ENCODE assay signal across 16 cellular contexts in genomic region chr17:44561237-44561623, GRCh38. TPM values are rescaled to one million over a fixed set of nuclear protein-coding genes. Genes with fewer than 3 reads are reported as not detected.
A peak's percentile ranks its signal among the peaks of the same experiment; 100 is the strongest.
DNase-seq lines count a peak whose midpoint lies in the region; ATAC-seq, FAIRE-seq and TF ChIP-seq lines count a peak whose summit lies in the region.
"Had no signal": no experiment of that assay in that cellular context is flagged by ENCODE, and none has a peak within 500 bp of the region (broad histone marks: within the 10 kb centered on the region; RNA-seq: fewer than 3 reads in every experiment).

No MANE protein-coding gene starts in this region.

- WGBS in K562 (ENCODE audit: insufficient coverage, low coverage, missing lambda C conversion rate), result 10% methylated on average over 3 of the region's 3 CpGs

- POLR2A ChIA-PET in HEK293 (lab: Yijun Ruan, JAX), result interaction anchor here (1.3 kb wide), 1 partner anchor 9 kb away, joined by 3 read pairs; no protein-coding TSS in a partner anchor
- POLR2A ChIA-PET in K562 (lab: Yijun Ruan, JAX), result interaction anchor here (0.6 to 1.2 kb wide), 4 partner anchors 49 to 272 kb away, joined by 3 to 4 read pairs (median 3); no protein-coding TSS in a partner anchor

- H3K4me3 ChIP-seq in HEK293 (ENCODE audit: low read depth, low read length), result no peak overlapping the region
- no peak overlapping the region for H3K4me3 ChIP-seq in K562
- H3K4me3 ChIP-seq in iPS-18a (ENCODE audit: low read length), result peak overlapping the region; percentile 80
- H3K4me3 ChIP-seq in skeletal muscle cell (ENCODE audit: low read depth, low read length), result peak overlapping the region; percentile 68
- H3K4me3 ChIP-seq in Peyer's patch, result no peak overlapping the region
- H3K4me3 ChIP-seq: mucosa of descending colon, ovary, skin epidermis had no signal

- FAIRE-seq in K562 (lab: Jason Lieb, UNC), result peak; percentile 37

- H3K4me1 ChIP-seq in HEK293 (ENCODE audit: control insufficient read depth, insufficient read depth, low read length), result peaks cover 10% of the 10 kb centered on the region
- peaks cover 17 to 31% of the 10 kb centered on the region in 2 experiments; a peak in 4 of 5 replicates for H3K4me1 ChIP-seq in K562 (replicated peaks in 1 of 2; ENCODE audit: control insufficient read depth in 2 of 2, insufficient read depth in 2 of 2, low read length in 2 of 2)
- peaks cover 31% of the 10 kb centered on the region for H3K4me1 ChIP-seq in iPS-18a (ENCODE audit: control insufficient read depth, low read depth, low read length)
- H3K4me1 ChIP-seq in Peyer's patch, result peaks cover 0 to 21% (median 3%) of the 10 kb centered on the region in 4 donors

- no TSS peak for BruUV-seq in K562 (replicated peaks; lab: Mats Ljungman, UMichigan)

- no peaks in the 10 kb centered on the region for H4K20me1 ChIP-seq in K562 (replicated peaks; ENCODE audit: control insufficient read depth, insufficient read depth, low read length)

- no peak for TF ChIP-seq EP300 in K562 (IDR thresholded peaks at IDR 0.05; ENCODE audit: low read length)

- H3K9ac ChIP-seq in K562 (ENCODE audit: insufficient read depth in 1 of 2, low read depth in 2 of 2, low read length in 2 of 2) (peak overlapping the region in 1 of 2 experiments; percentile 19; a peak in 1 of 4 replicates), iPS-18a (ENCODE audit: low read length) (no peak overlapping the region)

- no peak overlapping the region; the same call in 1 of the 2 replicates for H3K27ac ChIP-seq in HEK293 (ENCODE audit: extremely low read depth, low read depth, low read length)
- H3K27ac ChIP-seq in K562 (ENCODE audit: extremely low read depth, low read depth, low read length), result no peak overlapping the region
- no peak overlapping the region for H3K27ac ChIP-seq in iPS-18a (ENCODE audit: low read length)
- no peak overlapping the region for H3K27ac ChIP-seq in Peyer's patch
- H3K27ac ChIP-seq: ovary, skin epidermis had no signal

- no peak overlapping the region for H2AFZ ChIP-seq in K562 (ENCODE audit: low read depth, low read length)

- TF ChIP-seq CTCF in HEK293 (tag by site-specific recombination; IDR thresholded peaks at IDR 0.05), result no peak
- TF ChIP-seq CTCF in K562 (IDR thresholded peaks at IDR 0.05 in 2 of 3, conservative IDR thresholded peaks at IDR 0.05 in 1 of 3; ENCODE audit: insufficient read depth in 2 of 3, low read depth in 1 of 3, low read length in 3 of 3), result no peak
- no peak for TF ChIP-seq CTCF in Peyer's patch (IDR thresholded peaks at IDR 0.05)

- no peak for TF ChIP-seq RAD21 in K562 (CRISPR knock-in tag; conservative IDR thresholded peaks at IDR 0.05 in 1 of 2, IDR thresholded peaks at IDR 0.05 in 1 of 2)

- ATAC-seq in K562 (no peak), HG02840 (IDR thresholded peaks at IDR 0.05; ENCODE audit: low FRiP score, unreplicated experiment) (no peak)
- ATAC-seq: mucosa of descending colon had no signal

- H3K9me1 ChIP-seq in K562 (ENCODE audit: control insufficient read depth, insufficient read depth, low read length), result no peaks in the 10 kb centered on the region

- H3K79me2 ChIP-seq in K562 (ENCODE audit: control insufficient read depth, insufficient read depth, low read length), result no peaks in the 10 kb centered on the region

- DNase-seq in K562 (ENCODE audit: extremely low read depth in 1 of 4, low spot score in 3 of 4) (no peak), skeletal muscle cell (ENCODE audit: low read depth) (no peak), Peyer's patch (no peak), DMS 273 treated with DMSO at 0.1 percent for 48 hours (lab: John Stamatoyannopoulos, UW) (no peak)
- DNase-seq in stimulated activated CD4-positive, alpha-beta T cell treated with anti-CD3 and anti-CD28 coated beads, Interleukin-4, amount 100 ng/mL, for 4 hours, result no peak
- DNase-seq: activated CD4-positive, alpha-beta T cell treated with anti-CD3 and anti-CD28 coated beads, Interleukin-2, amount 50 U/mL, for 1 hour; activated naive CD4-positive, alpha-beta T cell treated with anti-CD3 and anti-CD28 coated beads for 36 hours; BE2C; mucosa of descending colon; NCI-H187; NCI-H446; ovary had no signal

- TF ChIP-seq POLR2A in K562 (conservative IDR thresholded peaks at IDR 0.05), result no peak
- no peak for TF ChIP-seq POLR2A in Peyer's patch (IDR thresholded peaks at IDR 0.05)

- no peak overlapping the region for H3K4me2 ChIP-seq in K562 (ENCODE audit: insufficient read depth, low read length)

- H3K27me3 ChIP-seq in K562 (ENCODE audit: control insufficient read depth in 2 of 2, insufficient read depth in 2 of 2, low read length in 2 of 2), result no peaks in the 10 kb centered on the region
- H3K27me3 ChIP-seq in iPS-18a (ENCODE audit: control insufficient read depth, insufficient read depth, low read length), result peaks cover 48% of the 10 kb centered on the region
- H3K27me3 ChIP-seq in Peyer's patch, result no peaks in the 10 kb centered on the region
- H3K27me3 ChIP-seq: BE2C, ovary had no signal

- intact Hi-C loops in K562 (cut with micrococcal nuclease), result no loop called here

- H3K9me3 ChIP-seq in HEK293 (ENCODE audit: control insufficient read depth, insufficient read depth, low read depth, low read length), result no peaks in the 10 kb centered on the region
- H3K9me3 ChIP-seq in K562 (replicated peaks; ENCODE audit: control insufficient read depth, insufficient read depth, low read depth, low read length), result peaks cover 5% of the 10 kb centered on the region
- peaks cover 7% of the 10 kb centered on the region for H3K9me3 ChIP-seq in iPS-18a (ENCODE audit: control insufficient read depth, low read depth, low read length)
- H3K9me3 ChIP-seq in Peyer's patch, result peaks cover 0 to 5% (median 0%) of the 10 kb centered on the region in 4 donors
- H3K9me3 ChIP-seq: BE2C, ovary had no signal

- CTCF ChIA-PET in HEK293 (lab: Yijun Ruan, JAX) (interaction anchor here (0.7 to 1.2 kb wide), 2 partner anchors 27 to 304 kb away, joined by 3 to 5 read pairs; no protein-coding TSS in a partner anchor), K562 (lab: Yijun Ruan, JAX; ENCODE audit: low intra/inter-chr PET ratio) (no interaction called here)

- H3K36me3 ChIP-seq in HEK293 (ENCODE audit: control insufficient read depth in 2 of 2, insufficient read depth in 1 of 2, low read length in 2 of 2) (peaks cover 0 to 8% of the 10 kb centered on the region in 2 experiments; a peak in 1 of 3 replicates), K562 (ENCODE audit: control insufficient read depth, insufficient read depth, low read length) (no peaks in the 10 kb centered on the region), iPS-18a (ENCODE audit: control insufficient read depth, low read depth, low read length) (no peaks in the 10 kb centered on the region), Peyer's patch (no peaks in the 10 kb centered on the region)
- H3K36me3 ChIP-seq: BE2C, ovary had no signal

- in situ Hi-C loops in K562 (cut with MboI), result no loop called here

TF ChIP-seq in HEK293, 187 proteins besides CTCF, POLR2A, EP300 and RAD21:
- TF ChIP-seq ZBTB17 (tag by site-specific recombination; IDR thresholded peaks at IDR 0.05) (no peak), WT1 (tag by site-specific recombination; IDR thresholded peaks at IDR 0.05) (peak; percentile 35; the same call in 1 of the 2 replicates)

TF ChIP-seq in K562, 482 proteins besides CTCF, POLR2A, EP300 and RAD21 (continues in another document):
- no peak for TF ChIP-seq TAF15 (IDR thresholded peaks at IDR 0.05; ENCODE audit: low read depth, low read length)

RNA-seq across cellular contexts. Expression of gene FZD2, which starts 3.9 kb away (rescaled TPM):
- total RNA-seq in K562 (2011; cell fraction: chromatin; rRNA removed; ENCODE audit: low replicate concordance), result 1.3 and 4.1 TPM in 2 replicates
- 7.2 and 8.2 TPM in 2 replicates for total RNA-seq in K562 (2011; cell fraction: nucleolus; rRNA removed)
- 2.8 and 3.5 TPM in 2 replicates for total RNA-seq in K562 (2011; cell fraction: nucleoplasm; rRNA removed)
- total RNA-seq in K562 (2014; rRNA removed) (1.1 and 1.2 TPM in 2 replicates), K562 (2014; rRNA removed; fragmentation: Illumina TruSeq; extraction: Trizol) (0.10 and 0.11 TPM in 2 replicates), K562 (2015; rRNA removed; fragmentation: Illumina TruSeq; extraction: Trizol) (0.68 and 1.1 TPM in 2 replicates), K562 (2021) (3.5 and 3.7 TPM in 2 replicates), Peyer's patch (1 to 10 TPM in 1 of 4 donors, under 1 TPM in 1, not detected in 2; 0.54 to 2.1 TPM)
- polyA plus RNA-seq in K562 (2011; rRNA removed) (1.8 and 3.1 TPM in 2 replicates), K562 (2014; fragmentation: Illumina TruSeq; extraction: Trizol) (0.31 and 1.5 TPM in 2 replicates), K562 (2014; fragmentation: Nextera tagmentation; extraction: Ambion mirVana) (under 1 TPM in 1 of 2 experiments, not detected in 1; 0.03 TPM), K562 (2014; rRNA removed) (2.1 and 4.5 TPM in 2 replicates)
- polyA plus RNA-seq in K562 (2011; cell fraction: cytosol; rRNA removed), result 6.1 and 11.5 TPM in 2 replicates
- polyA plus RNA-seq in K562 (2011; cell fraction: nucleus; rRNA removed), result 4.8 and 5.5 TPM in 2 replicates
- 2.8 and 5.2 TPM in 2 replicates for polyA plus RNA-seq in K562 (2012)
- 1.1 and 2.1 TPM in 2 replicates for polyA minus RNA-seq in K562 (2011; rRNA and poly(A)+ RNA removed)
- polyA minus RNA-seq in K562 (2011; cell fraction: cytosol; rRNA and poly(A)+ RNA removed), result 4.9 and 6.1 TPM in 2 replicates
- 2.3 and 3.8 TPM in 2 replicates for polyA minus RNA-seq in K562 (2011; cell fraction: nucleus; rRNA and poly(A)+ RNA removed)
- total RNA-seq: activated naive CD4-positive, alpha-beta T cell treated with anti-CD3 and anti-CD28 coated beads for 36 hours had no signal

RNA-seq across cellular contexts. Expression of gene GPATCH8, which starts 58.0 kb away (rescaled TPM):
- total RNA-seq in K562 (2011; cell fraction: chromatin; rRNA removed; ENCODE audit: low replicate concordance), result 35.5 and 88.3 TPM in 2 replicates
- 15.8 and 25.9 TPM in 2 replicates for total RNA-seq in K562 (2011; cell fraction: nucleolus; rRNA removed)
- 46.9 and 79.0 TPM in 2 replicates for total RNA-seq in K562 (2011; cell fraction: nucleoplasm; rRNA removed)
- total RNA-seq in K562 (2014; rRNA removed) (11.6 and 12.5 TPM in 2 replicates), K562 (2014; rRNA removed; fragmentation: Illumina TruSeq; extraction: Trizol) (12.7 and 16.6 TPM in 2 replicates), K562 (2015; rRNA removed; fragmentation: Illumina TruSeq; extraction: Trizol) (12.9 and 14.1 TPM in 2 replicates), K562 (2021) (25.6 and 29.6 TPM in 2 replicates), Peyer's patch (10 to 100 TPM; 39.6 to 91.6 (median 48.3) TPM)
- polyA plus RNA-seq in K562 (2011; rRNA removed) (10.6 and 17.3 TPM in 2 replicates), K562 (2014; fragmentation: Illumina TruSeq; extraction: Trizol) (22.2 and 24.8 TPM in 2 replicates), K562 (2014; fragmentation: Nextera tagmentation; extraction: Ambion mirVana) (10 to 100 TPM; 12.0 to 13.2 TPM), K562 (2014; rRNA removed) (14.5 and 15.6 TPM in 2 replicates)
- polyA plus RNA-seq in K562 (2011; cell fraction: cytosol; rRNA removed), result 7.8 and 9.3 TPM in 2 replicates
- 17.6 and 18.6 TPM in 2 replicates for polyA plus RNA-seq in K562 (2011; cell fraction: nucleus; rRNA removed)
- polyA plus RNA-seq in K562 (2012), result 14.7 and 15.0 TPM in 2 replicates
- polyA minus RNA-seq in K562 (2011; rRNA and poly(A)+ RNA removed), result 29.9 and 35.0 TPM in 2 replicates
- 12.0 and 17.7 TPM in 2 replicates for polyA minus RNA-seq in K562 (2011; cell fraction: cytosol; rRNA and poly(A)+ RNA removed)
- polyA minus RNA-seq in K562 (2011; cell fraction: nucleus; rRNA and poly(A)+ RNA removed), result 11.8 and 15.6 TPM in 2 replicates

Comparison
In these comparisons a context has a peak if more than half of its experiments do, and no peak if none do; other contexts are left out.
1. H3K4me3 ChIP-seq: peak in iPS-18a (single experiment) and skeletal muscle cell (single experiment); none in HEK293 (single experiment), K562 (single experiment) and Peyer's patch (0 of 4).